8 cellular contexts compared by ENCODE assay signal in genomic region chr22:27801616-27802388, GRCh38. TPM values are rescaled to one million over a fixed set of nuclear protein-coding genes. Genes with fewer than 3 reads are reported as not detected.
DNase-seq lines count a peak whose midpoint lies in the region; ATAC-seq, FAIRE-seq and TF ChIP-seq lines count a peak whose summit lies in the region.

TSS of gene MN1 (minus strand) at chr22:27801756. CDS start at chr22:27800543, 1,213 bp downstream.

- H4K8ac ChIP-seq in trophoblast cell (ENCODE audit: low read depth, low read length): peak within 1 kb of the TSS; percentile 71

- peak within 1 kb of the TSS; percentile 31 for H3K9ac ChIP-seq in trophoblast cell (ENCODE audit: low read length)

- H3K9me3 ChIP-seq in SJSA1 (replicated peaks) (peaks cover 5% of the 10 kb centered on the region; the same call in 1 of the 2 replicates), right atrium auricular region (no peaks in the 10 kb centered on the region), trophoblast cell (ENCODE audit: insufficient read depth, low read depth, low read length) (peaks cover 19% of the 10 kb centered on the region)

- peak within 1 kb of the TSS; percentile 88 for H4K91ac ChIP-seq in trophoblast cell (ENCODE audit: low read depth, low read length)

- no peak within 1 kb of the TSS for H2AK5ac ChIP-seq in trophoblast cell (ENCODE audit: low read length)

- peak within 1 kb of the TSS; percentile 64 for H3K18ac ChIP-seq in trophoblast cell (ENCODE audit: low read length)

- no peak for ATAC-seq in HG03280 (IDR thresholded peaks at IDR 0.05; ENCODE audit: unreplicated experiment)

- whole genome bisulfite sequencing in trophoblast cell (ENCODE audit: extremely low coverage, insufficient coverage, insufficient read length): no CpG with 5 or more reads among the region's 61 CpGs

- TF ChIP-seq CTCF in right atrium auricular region (IDR thresholded peaks at IDR 0.05): no peak
- no peak for TF ChIP-seq CTCF in D721Med (IDR thresholded peaks at IDR 0.05; ENCODE audit: insufficient read depth, missing control alignments)

- peaks cover 2% of the 10 kb centered on the region for H3K79me2 ChIP-seq in trophoblast cell (ENCODE audit: control insufficient read depth, insufficient read depth, low read length, poor library complexity)

- H3K4ac ChIP-seq in trophoblast cell (ENCODE audit: low read depth, low read length): peak within 1 kb of the TSS; percentile 32

- H3K14ac ChIP-seq in trophoblast cell (ENCODE audit: low read length): peak within 1 kb of the TSS; percentile 75

- H3K27me3 ChIP-seq in SJSA1 (replicated peaks) (peaks cover 22% of the 10 kb centered on the region), right atrium auricular region (no peaks in the 10 kb centered on the region), trophoblast cell (ENCODE audit: insufficient read depth, low read length) (peaks cover 56% of the 10 kb centered on the region)

- no peak within 1 kb of the TSS for H2BK5ac ChIP-seq in trophoblast cell (ENCODE audit: low read depth, low read length, poor library complexity)

- H3K4me3 ChIP-seq in SJSA1: peak within 1 kb of the TSS; percentile 72
- H3K4me3 ChIP-seq in right atrium auricular region: peak within 1 kb of the TSS; percentile 74 to 83
- H3K4me3 ChIP-seq in trophoblast cell (ENCODE audit: low read depth, low read length): peak within 1 kb of the TSS; percentile 72

- peak within 1 kb of the TSS; percentile 69 for H2BK120ac ChIP-seq in trophoblast cell (ENCODE audit: insufficient read depth, low read length, poor library complexity)

- peaks cover 11% of the 10 kb centered on the region for H3K79me1 ChIP-seq in trophoblast cell (ENCODE audit: low read length)

- H3K4me1 ChIP-seq in SJSA1 (replicated peaks) (peaks cover 31% of the 10 kb centered on the region), right atrium auricular region (peaks cover 0 to 50% of the 10 kb centered on the region in 2 donors), trophoblast cell (ENCODE audit: control insufficient read depth in 1 of 2, insufficient read depth in 2 of 2, low read length in 2 of 2) (peaks cover 30 to 31% of the 10 kb centered on the region in 2 experiments)

- FAIRE-seq in GM12892 (lab: Jason Lieb, UNC): no peak
- no peak for FAIRE-seq in urothelium cell line (lab: Jason Lieb, UNC)
- FAIRE-seq in D721Med (lab: Jason Lieb, UNC): no peak

- H2BK12ac ChIP-seq in trophoblast cell (ENCODE audit: low read length): peak within 1 kb of the TSS; percentile 58

- no peak within 1 kb of the TSS for H4K12ac ChIP-seq in trophoblast cell (ENCODE audit: low read depth, low read length)

- H3K36me3 ChIP-seq in SJSA1 (peaks cover 13% of the 10 kb centered on the region), right atrium auricular region (peaks cover 7% of the 10 kb centered on the region), trophoblast cell (ENCODE audit: control insufficient read depth in 1 of 2, insufficient read depth in 2 of 2, low read length in 2 of 2) (peaks cover 0 to 2% of the 10 kb centered on the region in 2 experiments)

- no peak for TF ChIP-seq POLR2A in GM12892 (IDR thresholded peaks at IDR 0.05; ENCODE audit: low read depth, low read length)

- H3K23ac ChIP-seq in trophoblast cell (ENCODE audit: low read length): no peak within 1 kb of the TSS

- peak within 1 kb of the TSS; percentile 67 for H2AFZ ChIP-seq in trophoblast cell (ENCODE audit: insufficient read depth, low read length, poor library complexity)

- peak within 1 kb of the TSS; percentile 91 for H3K4me2 ChIP-seq in trophoblast cell (ENCODE audit: low read length)

- DNase-seq in GM12892 (ENCODE audit: insufficient read length): peak; percentile 36
- peak in 1 of 2 experiments; percentile 49 for DNase-seq in SJSA1 (ENCODE audit: low read depth in 1 of 2, low spot score in 2 of 2)
- DNase-seq in amygdala (lab: John Stamatoyannopoulos, UW): peak in 43 of 56 donors; percentile 19 to 85 (median 57)
- no peak for DNase-seq in right atrium auricular region (ENCODE audit: low spot score)
- no peak for DNase-seq in trophoblast cell
- DNase-seq in urothelium cell line (ENCODE audit: low spot score): peak; percentile 91
- no peak for DNase-seq in D721Med (ENCODE audit: insufficient read length, low spot score)

- H3K27ac ChIP-seq in SJSA1 (peak within 1 kb of the TSS; percentile 6; the same call in 1 of the 2 replicates), right atrium auricular region (peak within 1 kb of the TSS; percentile 93 to 96), trophoblast cell (ENCODE audit: low read depth, low read length) (no peak within 1 kb of the TSS)

RNA-seq across cellular contexts. Expression of gene MN1, which starts in this region (rescaled TPM):
- polyA plus RNA-seq in GM12892 (2012; ENCODE audit: missing spikeins): not detected
- 3.9 and 4.5 TPM in 2 replicates for total RNA-seq in SJSA1 (2014; rRNA removed; shearing (Covaris generic))
- total RNA-seq in right atrium auricular region: 10 to 100 TPM; 13.0 to 14.3 TPM
- polyA plus RNA-seq in trophoblast cell (2013): 3.3 and 4.1 TPM in 2 replicates

Comparison
In these comparisons a context has a peak if more than half of its experiments do, and no peak if none do; other contexts are left out.
1. DNase-seq: peak in GM12892 (single experiment), amygdala (43 of 56) and urothelium cell line (single experiment); none in right atrium auricular region (single experiment), trophoblast cell (0 of 2) and D721Med (single experiment).
2. Peak in every context shown above with its lines, with median percentiles within 50 percentile points of each other: H3K4me3 ChIP-seq.